Comparison of ENCODE assay signal across 1 cellular context in the genomic region with DNA sequence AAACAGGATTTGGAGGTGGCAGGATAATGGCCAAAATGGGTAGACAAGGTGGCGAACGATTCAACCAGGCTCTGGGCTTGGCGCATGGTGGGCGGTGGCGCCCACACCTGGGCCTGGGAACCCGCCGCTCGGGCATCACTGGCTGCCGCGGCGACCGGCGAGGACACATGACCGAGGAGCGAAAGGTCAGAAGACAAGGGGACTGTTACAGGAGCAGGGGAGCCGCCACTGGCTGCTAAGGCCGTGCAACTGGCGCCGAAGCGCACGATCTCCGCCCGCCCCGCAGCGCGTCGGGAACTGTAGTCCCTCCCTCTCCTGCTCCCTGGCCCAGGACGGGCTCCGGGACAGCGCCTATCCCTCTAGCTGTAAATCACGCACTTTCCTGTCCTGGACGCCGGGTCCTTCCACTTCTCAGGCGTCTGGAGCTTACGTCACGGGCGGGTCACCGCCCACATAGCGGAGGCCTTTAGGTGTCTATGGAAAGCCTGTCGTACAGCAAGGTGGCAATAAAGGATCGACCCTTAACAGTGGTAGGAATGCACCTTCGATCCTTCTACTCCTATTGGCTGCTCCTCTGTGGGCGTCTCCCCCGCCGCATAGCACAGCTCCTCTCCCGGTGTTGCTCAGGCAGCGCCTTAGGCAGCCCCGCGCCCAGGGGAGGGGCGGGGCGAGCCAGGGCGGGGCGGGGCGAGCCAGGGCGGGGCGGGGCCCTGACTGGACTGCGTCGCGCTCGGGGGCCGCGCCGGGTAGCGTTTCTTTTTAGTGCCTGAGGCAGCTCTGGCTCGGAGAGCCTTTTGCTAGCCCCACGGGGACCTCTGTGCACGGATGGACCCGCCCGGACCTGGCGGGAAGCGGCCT.
TF ChIP-seq lines count a peak whose summit lies in the region.

A gene with protein sequence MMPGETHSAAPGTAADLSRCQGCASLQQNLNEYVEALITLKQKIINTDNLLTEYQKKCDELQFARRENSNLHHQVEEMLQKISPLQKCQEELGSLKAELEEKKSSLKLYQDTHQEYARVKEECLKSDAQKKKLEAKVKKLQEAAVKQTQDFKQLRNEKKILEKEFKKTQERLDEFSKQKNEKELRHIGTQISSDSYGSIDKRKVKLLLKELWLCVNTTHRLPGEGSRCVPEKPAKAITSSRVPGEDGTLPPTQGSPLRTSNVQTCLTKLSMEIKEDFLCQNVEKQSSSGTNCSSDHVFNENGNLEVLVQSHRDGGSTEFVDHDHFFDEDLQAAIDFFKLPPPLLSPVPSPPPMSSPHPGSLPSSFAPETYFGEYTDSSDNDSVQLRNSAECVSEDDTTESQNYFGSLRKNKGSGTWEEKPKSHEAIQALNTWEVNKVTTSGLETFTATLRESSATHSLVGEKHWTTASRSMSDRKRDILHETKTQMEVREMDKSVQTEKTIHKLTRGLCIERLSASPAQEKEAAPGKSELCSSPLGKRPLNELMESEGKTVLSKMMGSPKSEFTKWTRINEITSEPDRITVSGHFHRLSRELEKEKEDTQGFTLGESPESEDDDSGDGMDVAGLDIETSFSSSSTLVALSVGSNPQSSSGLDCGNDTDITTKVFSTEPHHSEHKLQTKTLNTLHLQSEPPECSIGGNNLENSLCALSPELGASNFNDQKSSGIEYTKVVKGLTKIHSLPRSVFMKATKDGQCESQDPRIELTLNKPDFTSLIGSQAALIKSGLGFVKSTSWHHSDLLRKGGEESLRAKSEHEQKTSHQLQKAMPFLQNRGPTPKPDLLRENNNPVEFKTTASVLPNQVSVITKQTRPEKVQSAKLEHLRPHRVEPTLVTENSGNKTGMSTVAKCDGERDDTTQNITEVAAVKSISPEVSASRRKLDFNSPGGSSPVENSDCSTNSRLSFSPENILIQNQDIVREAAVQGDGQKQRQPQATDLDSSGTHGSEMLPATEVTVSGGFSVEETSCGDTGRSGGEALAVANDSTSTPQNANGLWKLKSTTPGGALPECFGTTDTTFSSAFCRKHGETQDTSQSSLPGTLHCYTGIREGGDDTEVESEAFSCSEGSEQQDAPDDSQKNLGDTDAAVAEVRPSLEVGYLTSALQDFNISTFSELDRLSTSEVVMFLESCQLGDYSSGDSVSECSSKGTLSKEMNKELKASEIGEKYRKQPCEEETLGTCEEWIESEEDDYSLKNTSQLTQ (N-terminal part only) (plus strand): TSS at position 717 of the 858 bp plus-strand sequence. CDS start 239 bp downstream, outside the sequence.

TF ChIP-seq in K562, 482 proteins besides CTCF, POLR2A, EP300 and RAD21 (continued from another document and continues in another):
- TF ChIP-seq, protein P1, sequence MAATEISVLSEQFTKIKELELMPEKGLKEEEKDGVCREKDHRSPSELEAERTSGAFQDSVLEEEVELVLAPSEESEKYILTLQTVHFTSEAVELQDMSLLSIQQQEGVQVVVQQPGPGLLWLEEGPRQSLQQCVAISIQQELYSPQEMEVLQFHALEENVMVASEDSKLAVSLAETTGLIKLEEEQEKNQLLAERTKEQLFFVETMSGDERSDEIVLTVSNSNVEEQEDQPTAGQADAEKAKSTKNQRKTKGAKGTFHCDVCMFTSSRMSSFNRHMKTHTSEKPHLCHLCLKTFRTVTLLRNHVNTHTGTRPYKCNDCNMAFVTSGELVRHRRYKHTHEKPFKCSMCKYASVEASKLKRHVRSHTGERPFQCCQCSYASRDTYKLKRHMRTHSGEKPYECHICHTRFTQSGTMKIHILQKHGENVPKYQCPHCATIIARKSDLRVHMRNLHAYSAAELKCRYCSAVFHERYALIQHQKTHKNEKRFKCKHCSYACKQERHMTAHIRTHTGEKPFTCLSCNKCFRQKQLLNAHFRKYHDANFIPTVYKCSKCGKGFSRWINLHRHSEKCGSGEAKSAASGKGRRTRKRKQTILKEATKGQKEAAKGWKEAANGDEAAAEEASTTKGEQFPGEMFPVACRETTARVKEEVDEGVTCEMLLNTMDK (IDR thresholded peaks at IDR 0.05; ENCODE audit: borderline replicate concordance, insufficient read depth, low read depth, low read length, poor library complexity, severe bottlenecking) = no peak
- TF ChIP-seq HOXB6 (CRISPR knock-in tag; IDR thresholded peaks at IDR 0.05; ENCODE audit: borderline replicate concordance) = no peak
- TF ChIP-seq LARP7 (IDR thresholded peaks at IDR 0.05) = no peak
- TF ChIP-seq ZNF699 (CRISPR knock-in tag; IDR thresholded peaks at IDR 0.05; ENCODE audit: insufficient replicate concordance) = no peak
- TF ChIP-seq, protein P2, sequence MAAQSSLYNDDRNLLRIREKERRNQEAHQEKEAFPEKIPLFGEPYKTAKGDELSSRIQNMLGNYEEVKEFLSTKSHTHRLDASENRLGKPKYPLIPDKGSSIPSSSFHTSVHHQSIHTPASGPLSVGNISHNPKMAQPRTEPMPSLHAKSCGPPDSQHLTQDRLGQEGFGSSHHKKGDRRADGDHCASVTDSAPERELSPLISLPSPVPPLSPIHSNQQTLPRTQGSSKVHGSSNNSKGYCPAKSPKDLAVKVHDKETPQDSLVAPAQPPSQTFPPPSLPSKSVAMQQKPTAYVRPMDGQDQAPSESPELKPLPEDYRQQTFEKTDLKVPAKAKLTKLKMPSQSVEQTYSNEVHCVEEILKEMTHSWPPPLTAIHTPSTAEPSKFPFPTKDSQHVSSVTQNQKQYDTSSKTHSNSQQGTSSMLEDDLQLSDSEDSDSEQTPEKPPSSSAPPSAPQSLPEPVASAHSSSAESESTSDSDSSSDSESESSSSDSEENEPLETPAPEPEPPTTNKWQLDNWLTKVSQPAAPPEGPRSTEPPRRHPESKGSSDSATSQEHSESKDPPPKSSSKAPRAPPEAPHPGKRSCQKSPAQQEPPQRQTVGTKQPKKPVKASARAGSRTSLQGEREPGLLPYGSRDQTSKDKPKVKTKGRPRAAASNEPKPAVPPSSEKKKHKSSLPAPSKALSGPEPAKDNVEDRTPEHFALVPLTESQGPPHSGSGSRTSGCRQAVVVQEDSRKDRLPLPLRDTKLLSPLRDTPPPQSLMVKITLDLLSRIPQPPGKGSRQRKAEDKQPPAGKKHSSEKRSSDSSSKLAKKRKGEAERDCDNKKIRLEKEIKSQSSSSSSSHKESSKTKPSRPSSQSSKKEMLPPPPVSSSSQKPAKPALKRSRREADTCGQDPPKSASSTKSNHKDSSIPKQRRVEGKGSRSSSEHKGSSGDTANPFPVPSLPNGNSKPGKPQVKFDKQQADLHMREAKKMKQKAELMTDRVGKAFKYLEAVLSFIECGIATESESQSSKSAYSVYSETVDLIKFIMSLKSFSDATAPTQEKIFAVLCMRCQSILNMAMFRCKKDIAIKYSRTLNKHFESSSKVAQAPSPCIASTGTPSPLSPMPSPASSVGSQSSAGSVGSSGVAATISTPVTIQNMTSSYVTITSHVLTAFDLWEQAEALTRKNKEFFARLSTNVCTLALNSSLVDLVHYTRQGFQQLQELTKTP (IDR thresholded peaks at IDR 0.05; ENCODE audit: low read depth in 1 of 2, partially characterized antibody in 2 of 2) = peak in 1 of 2 experiments; percentile 82
- TF ChIP-seq PYGO2 (tag; IDR thresholded peaks at IDR 0.05) = no peak
- TF ChIP-seq FOSL1 (tag; conservative IDR thresholded peaks at IDR 0.05) = 0 out of 2 replicates have a peak, but pooled peaks have one; percentile 45
- TF ChIP-seq, protein P3, sequence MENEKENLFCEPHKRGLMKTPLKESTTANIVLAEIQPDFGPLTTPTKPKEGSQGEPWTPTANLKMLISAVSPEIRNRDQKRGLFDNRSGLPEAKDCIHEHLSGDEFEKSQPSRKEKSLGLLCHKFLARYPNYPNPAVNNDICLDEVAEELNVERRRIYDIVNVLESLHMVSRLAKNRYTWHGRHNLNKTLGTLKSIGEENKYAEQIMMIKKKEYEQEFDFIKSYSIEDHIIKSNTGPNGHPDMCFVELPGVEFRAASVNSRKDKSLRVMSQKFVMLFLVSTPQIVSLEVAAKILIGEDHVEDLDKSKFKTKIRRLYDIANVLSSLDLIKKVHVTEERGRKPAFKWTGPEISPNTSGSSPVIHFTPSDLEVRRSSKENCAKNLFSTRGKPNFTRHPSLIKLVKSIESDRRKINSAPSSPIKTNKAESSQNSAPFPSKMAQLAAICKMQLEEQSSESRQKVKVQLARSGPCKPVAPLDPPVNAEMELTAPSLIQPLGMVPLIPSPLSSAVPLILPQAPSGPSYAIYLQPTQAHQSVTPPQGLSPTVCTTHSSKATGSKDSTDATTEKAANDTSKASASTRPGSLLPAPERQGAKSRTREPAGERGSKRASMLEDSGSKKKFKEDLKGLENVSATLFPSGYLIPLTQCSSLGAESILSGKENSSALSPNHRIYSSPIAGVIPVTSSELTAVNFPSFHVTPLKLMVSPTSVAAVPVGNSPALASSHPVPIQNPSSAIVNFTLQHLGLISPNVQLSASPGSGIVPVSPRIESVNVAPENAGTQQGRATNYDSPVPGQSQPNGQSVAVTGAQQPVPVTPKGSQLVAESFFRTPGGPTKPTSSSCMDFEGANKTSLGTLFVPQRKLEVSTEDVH (IDR thresholded peaks at IDR 0.05; ENCODE audit: low read depth, partially characterized antibody) = no peak
- TF ChIP-seq, protein P4, sequence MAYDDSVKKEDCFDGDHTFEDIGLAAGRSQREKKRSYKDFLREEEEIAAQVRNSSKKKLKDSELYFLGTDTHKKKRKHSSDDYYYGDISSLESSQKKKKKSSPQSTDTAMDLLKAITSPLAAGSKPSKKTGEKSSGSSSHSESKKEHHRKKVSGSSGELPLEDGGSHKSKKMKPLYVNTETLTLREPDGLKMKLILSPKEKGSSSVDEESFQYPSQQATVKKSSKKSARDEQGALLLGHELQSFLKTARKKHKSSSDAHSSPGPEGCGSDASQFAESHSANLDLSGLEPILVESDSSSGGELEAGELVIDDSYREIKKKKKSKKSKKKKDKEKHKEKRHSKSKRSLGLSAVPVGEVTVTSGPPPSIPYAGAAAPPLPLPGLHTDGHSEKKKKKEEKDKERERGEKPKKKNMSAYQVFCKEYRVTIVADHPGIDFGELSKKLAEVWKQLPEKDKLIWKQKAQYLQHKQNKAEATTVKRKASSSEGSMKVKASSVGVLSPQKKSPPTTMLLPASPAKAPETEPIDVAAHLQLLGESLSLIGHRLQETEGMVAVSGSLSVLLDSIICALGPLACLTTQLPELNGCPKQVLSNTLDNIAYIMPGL (CRISPR knock-in tag; IDR thresholded peaks at IDR 0.05) = no peak
- no peak for TF ChIP-seq PHTF2 (CRISPR knock-in tag; IDR thresholded peaks at IDR 0.05)
- peak; percentile 76; the same call in 1 of the 2 replicates for TF ChIP-seq HDAC2 (IDR thresholded peaks at IDR 0.05)
- TF ChIP-seq ZNF436 (CRISPR knock-in tag; IDR thresholded peaks at IDR 0.05) = no peak
- no peak for TF ChIP-seq HNRNPUL1 (IDR thresholded peaks at IDR 0.05; ENCODE audit: low read length)
- TF ChIP-seq TEAD2 (tag; IDR thresholded peaks at IDR 0.05) = no peak
- no peak for TF ChIP-seq ZNF644 (tag; IDR thresholded peaks at IDR 0.05; ENCODE audit: low read depth)
- no peak for TF ChIP-seq SMARCE1 (IDR thresholded peaks at IDR 0.05)
- TF ChIP-seq KLF16 (IDR thresholded peaks at IDR 0.05) = no peak
- no peak for TF ChIP-seq NUFIP1 (IDR thresholded peaks at IDR 0.05; ENCODE audit: partially characterized antibody)
- no peak for TF ChIP-seq NFIX (CRISPR knock-in tag; IDR thresholded peaks at IDR 0.05; ENCODE audit: low read depth)
- TF ChIP-seq SETDB1 (IDR thresholded peaks at IDR 0.05; ENCODE audit: low read length) = no peak
- TF ChIP-seq, protein P5, sequence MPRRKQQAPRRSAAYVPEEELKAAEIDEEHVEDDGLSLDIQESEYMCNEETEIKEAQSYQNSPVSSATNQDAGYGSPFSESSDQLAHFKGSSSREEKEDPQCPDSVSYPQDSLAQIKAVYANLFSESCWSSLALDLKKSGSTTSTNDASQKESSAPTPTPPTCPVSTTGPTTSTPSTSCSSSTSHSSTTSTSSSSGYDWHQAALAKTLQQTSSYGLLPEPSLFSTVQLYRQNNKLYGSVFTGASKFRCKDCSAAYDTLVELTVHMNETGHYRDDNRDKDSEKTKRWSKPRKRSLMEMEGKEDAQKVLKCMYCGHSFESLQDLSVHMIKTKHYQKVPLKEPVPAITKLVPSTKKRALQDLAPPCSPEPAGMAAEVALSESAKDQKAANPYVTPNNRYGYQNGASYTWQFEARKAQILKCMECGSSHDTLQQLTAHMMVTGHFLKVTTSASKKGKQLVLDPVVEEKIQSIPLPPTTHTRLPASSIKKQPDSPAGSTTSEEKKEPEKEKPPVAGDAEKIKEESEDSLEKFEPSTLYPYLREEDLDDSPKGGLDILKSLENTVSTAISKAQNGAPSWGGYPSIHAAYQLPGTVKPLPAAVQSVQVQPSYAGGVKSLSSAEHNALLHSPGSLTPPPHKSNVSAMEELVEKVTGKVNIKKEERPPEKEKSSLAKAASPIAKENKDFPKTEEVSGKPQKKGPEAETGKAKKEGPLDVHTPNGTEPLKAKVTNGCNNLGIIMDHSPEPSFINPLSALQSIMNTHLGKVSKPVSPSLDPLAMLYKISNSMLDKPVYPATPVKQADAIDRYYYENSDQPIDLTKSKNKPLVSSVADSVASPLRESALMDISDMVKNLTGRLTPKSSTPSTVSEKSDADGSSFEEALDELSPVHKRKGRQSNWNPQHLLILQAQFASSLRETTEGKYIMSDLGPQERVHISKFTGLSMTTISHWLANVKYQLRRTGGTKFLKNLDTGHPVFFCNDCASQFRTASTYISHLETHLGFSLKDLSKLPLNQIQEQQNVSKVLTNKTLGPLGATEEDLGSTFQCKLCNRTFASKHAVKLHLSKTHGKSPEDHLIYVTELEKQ (CRISPR knock-in tag; IDR thresholded peaks at IDR 0.05) = no peak
- TF ChIP-seq HCFC1 (IDR thresholded peaks at IDR 0.05; ENCODE audit: low read depth, low read length) = peak; percentile 92
- TF ChIP-seq, protein P6, sequence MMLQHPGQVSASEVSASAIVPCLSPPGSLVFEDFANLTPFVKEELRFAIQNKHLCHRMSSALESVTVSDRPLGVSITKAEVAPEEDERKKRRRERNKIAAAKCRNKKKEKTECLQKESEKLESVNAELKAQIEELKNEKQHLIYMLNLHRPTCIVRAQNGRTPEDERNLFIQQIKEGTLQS (IDR thresholded peaks at IDR 0.05) = peak; percentile 76
- TF ChIP-seq, protein P6 (CRISPR knock-in tag; conservative IDR thresholded peaks at IDR 0.05) = peak; percentile 54; the same call in 1 of the 2 replicates
